ENCODE assay signal across 1 cellular context in genomic region chr5:1048162-1048721, GRCh38.
TF ChIP-seq lines count a peak whose summit lies in the region.

No MANE protein-coding gene starts in this region.

TF ChIP-seq in WTC11, 78 proteins besides CTCF, POLR2A, EP300 and RAD21 (continued from another document):
- TF ChIP-seq ZNF281 (CRISPR knock-in tag; IDR thresholded peaks at IDR 0.05), result no peak
- TF ChIP-seq, protein P1, sequence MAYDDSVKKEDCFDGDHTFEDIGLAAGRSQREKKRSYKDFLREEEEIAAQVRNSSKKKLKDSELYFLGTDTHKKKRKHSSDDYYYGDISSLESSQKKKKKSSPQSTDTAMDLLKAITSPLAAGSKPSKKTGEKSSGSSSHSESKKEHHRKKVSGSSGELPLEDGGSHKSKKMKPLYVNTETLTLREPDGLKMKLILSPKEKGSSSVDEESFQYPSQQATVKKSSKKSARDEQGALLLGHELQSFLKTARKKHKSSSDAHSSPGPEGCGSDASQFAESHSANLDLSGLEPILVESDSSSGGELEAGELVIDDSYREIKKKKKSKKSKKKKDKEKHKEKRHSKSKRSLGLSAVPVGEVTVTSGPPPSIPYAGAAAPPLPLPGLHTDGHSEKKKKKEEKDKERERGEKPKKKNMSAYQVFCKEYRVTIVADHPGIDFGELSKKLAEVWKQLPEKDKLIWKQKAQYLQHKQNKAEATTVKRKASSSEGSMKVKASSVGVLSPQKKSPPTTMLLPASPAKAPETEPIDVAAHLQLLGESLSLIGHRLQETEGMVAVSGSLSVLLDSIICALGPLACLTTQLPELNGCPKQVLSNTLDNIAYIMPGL (CRISPR knock-in tag; IDR thresholded peaks at IDR 0.05), result no peak
- TF ChIP-seq NFYB (CRISPR knock-in tag; conservative IDR thresholded peaks at IDR 0.05; ENCODE audit: low read depth), result no peak
- TF ChIP-seq SOX15 (CRISPR knock-in tag; IDR thresholded peaks at IDR 0.05), result no peak
- no peak for TF ChIP-seq KAT7 (CRISPR knock-in tag; IDR thresholded peaks at IDR 0.05; ENCODE audit: borderline replicate concordance)
- no peak for TF ChIP-seq ZNF416 (CRISPR knock-in tag; IDR thresholded peaks at IDR 0.05)
- no peak for TF ChIP-seq ZNF317 (CRISPR knock-in tag; IDR thresholded peaks at IDR 0.05; ENCODE audit: borderline replicate concordance, low read depth)
- no peak for TF ChIP-seq MLX (CRISPR knock-in tag; IDR thresholded peaks at IDR 0.05)
- TF ChIP-seq HMGA2 (CRISPR knock-in tag; IDR thresholded peaks at IDR 0.05), result no peak
TF ChIP-seq in WTC11: peak in this region for 0.
